8 cellular contexts compared by ENCODE assay signal in the genomic region with DNA sequence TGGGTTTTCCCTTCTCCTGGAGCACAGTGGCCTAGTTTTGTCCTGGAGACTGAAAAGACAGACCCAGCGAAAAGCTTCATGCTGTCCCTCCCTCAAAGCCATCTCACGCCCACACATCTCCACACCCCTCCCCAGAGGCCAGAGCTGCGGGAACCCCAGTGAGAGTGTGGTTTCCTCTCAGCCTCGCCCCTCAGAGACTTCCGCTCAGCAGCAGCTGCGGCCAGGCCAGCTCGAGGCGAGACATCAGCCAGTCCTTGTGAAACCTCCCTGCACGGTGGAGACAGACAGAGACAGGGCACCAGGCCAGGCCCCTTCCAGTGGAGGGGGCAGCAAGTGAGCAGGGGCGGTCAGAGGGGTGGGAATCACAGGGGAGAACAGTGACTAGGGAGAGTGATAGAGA.
DNase-seq lines count a peak whose midpoint lies in the region; ATAC-seq, FAIRE-seq and TF ChIP-seq lines count a peak whose summit lies in the region.

No MANE protein-coding gene starts in this region.

- no peaks in the 10 kb centered on the region for H3K27me3 ChIP-seq in sigmoid colon

- DNase-seq in NOMO-1 treated with dmso at 0.1 percent for 144 hours (lab: John Stamatoyannopoulos, UW; ENCODE audit: unreplicated experiment) (peak; percentile 91), globus pallidus (ENCODE audit: low spot score) (peak; percentile 50), sigmoid colon (peak; percentile 91), HCEC 1CT (no peak), D721Med (ENCODE audit: insufficient read length, low spot score) (no peak)
- peak; percentile 83 to 85 for DNase-seq in activated T-cell treated with anti-CD3 and anti-CD28 coated beads, Interleukin-2, amount 50 U/mL, for 72 hours

- H3K4me3 ChIP-seq in sigmoid colon: no peak overlapping the region

- intact Hi-C loops in sigmoid colon (cut with DNase I): loop anchor here (10.0 kb wide), 1 partner anchor 133 kb away; no protein-coding TSS in a partner anchor

- H3K4me1 Mint-ChIP-seq in activated T-cell treated with anti-CD3 and anti-CD28 coated beads, Interleukin-2, amount 50 U/mL, for 72 hours (ENCODE audit: low read depth): peaks cover 75% of the 10 kb centered on the region

- no peak for TF ChIP-seq EP300 in sigmoid colon (IDR thresholded peaks at IDR 0.05)

- H3K36me3 ChIP-seq in sigmoid colon: no peaks in the 10 kb centered on the region

- peaks cover 0 to 6% of the 10 kb centered on the region in 2 donors for H3K36me3 Mint-ChIP-seq in activated T-cell treated with anti-CD3 and anti-CD28 coated beads, Interleukin-2, amount 50 U/mL, for 72 hours (ENCODE audit: insufficient read depth in 2 of 2)

- no peak for TF ChIP-seq CTCF in sigmoid colon (IDR thresholded peaks at IDR 0.05)
- TF ChIP-seq CTCF in D721Med (IDR thresholded peaks at IDR 0.05; ENCODE audit: insufficient read depth, missing control alignments): no peak

- peak overlapping the region; percentile 68 to 82 for H3K4me3 Mint-ChIP-seq in activated T-cell treated with anti-CD3 and anti-CD28 coated beads, Interleukin-2, amount 50 U/mL, for 72 hours

- H3K9me3 Mint-ChIP-seq in activated T-cell treated with anti-CD3 and anti-CD28 coated beads, Interleukin-2, amount 50 U/mL, for 72 hours: peaks cover 2% of the 10 kb centered on the region in 2 donors

- H3K27ac ChIP-seq in sigmoid colon: peak overlapping the region; percentile 18 to 56 (median 43)

- ATAC-seq in GM18498 (IDR thresholded peaks at IDR 0.05; ENCODE audit: unreplicated experiment) (peak; percentile 86), HG02678 (IDR thresholded peaks at IDR 0.05; ENCODE audit: unreplicated experiment) (peak; percentile 88)
- ATAC-seq in activated T-cell treated with anti-CD3 and anti-CD28 coated beads, Interleukin-2, amount 50 U/mL, for 72 hours (replicated peaks in 1 of 2): peak; percentile 63 to 65

- WGBS in sigmoid colon, 2 donors: 19 to 41% methylated on average over 10 of the region's 10 CpGs

- H3K4me1 ChIP-seq in sigmoid colon: peaks cover 0 to 24% (median 20%) of the 10 kb centered on the region in 4 donors

- peaks cover 5% of the 10 kb centered on the region for H3K27me3 Mint-ChIP-seq in activated T-cell treated with anti-CD3 and anti-CD28 coated beads, Interleukin-2, amount 50 U/mL, for 72 hours (ENCODE audit: low read depth)

- no peak for FAIRE-seq in D721Med (lab: Jason Lieb, UNC)

- H3K27ac Mint-ChIP-seq in activated T-cell treated with anti-CD3 and anti-CD28 coated beads, Interleukin-2, amount 50 U/mL, for 72 hours: peak overlapping the region; percentile 20

- TF ChIP-seq POLR2A in sigmoid colon (IDR thresholded peaks at IDR 0.05): no peak

- no peaks in the 10 kb centered on the region for H3K9me3 ChIP-seq in sigmoid colon

Comparison
In these comparisons a context has a peak if more than half of its experiments do, and no peak if none do; other contexts are left out.
1. DNase-seq: peak in NOMO-1 treated with dmso at 0.1 percent for 144 hours (single experiment), activated T-cell treated with anti-CD3 and anti-CD28 coated beads, Interleukin-2, amount 50 U/mL, for 72 hours (2 of 2), globus pallidus (single experiment) and sigmoid colon (single experiment); none in HCEC 1CT (single experiment) and D721Med (single experiment).
2. Peak in every context shown above with its lines, with median percentiles within 50 percentile points of each other: ATAC-seq.